In the genomic region with DNA sequence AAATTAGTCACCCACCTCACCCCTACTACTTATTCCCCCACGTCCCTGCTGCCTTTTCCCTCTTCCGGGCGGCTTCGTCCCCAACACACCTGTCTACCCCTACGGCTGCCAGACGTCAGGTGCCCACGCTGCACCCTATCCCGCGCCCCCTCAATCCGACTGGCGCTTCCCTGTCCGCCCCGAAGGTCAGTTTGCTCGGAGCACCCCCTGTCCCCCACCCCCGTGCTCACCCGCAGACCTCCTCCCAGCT, we compare ENCODE assay signal across 2 cellular contexts.
TF ChIP-seq lines count a peak whose summit lies in the region.

No MANE protein-coding gene starts in this region.

TF ChIP-seq in A549, 52 proteins besides CTCF, POLR2A, EP300 and RAD21:
- TF ChIP-seq HOXB13 (CRISPR knock-in tag; IDR thresholded peaks at IDR 0.05; ENCODE audit: low read depth), result no peak
- TF ChIP-seq ATOH8 (CRISPR knock-in tag; IDR thresholded peaks at IDR 0.05; ENCODE audit: low read depth), result no peak
- TF ChIP-seq RARB (CRISPR knock-in tag; IDR thresholded peaks at IDR 0.05), result no peak
- no peak for TF ChIP-seq PBX3 (IDR thresholded peaks at IDR 0.05)
- TF ChIP-seq RNF2 (IDR thresholded peaks at IDR 0.05; ENCODE audit: borderline replicate concordance, low read depth), result no peak
- no peak for TF ChIP-seq ZNF302 (CRISPR knock-in tag; IDR thresholded peaks at IDR 0.05)
- TF ChIP-seq, protein P1, sequence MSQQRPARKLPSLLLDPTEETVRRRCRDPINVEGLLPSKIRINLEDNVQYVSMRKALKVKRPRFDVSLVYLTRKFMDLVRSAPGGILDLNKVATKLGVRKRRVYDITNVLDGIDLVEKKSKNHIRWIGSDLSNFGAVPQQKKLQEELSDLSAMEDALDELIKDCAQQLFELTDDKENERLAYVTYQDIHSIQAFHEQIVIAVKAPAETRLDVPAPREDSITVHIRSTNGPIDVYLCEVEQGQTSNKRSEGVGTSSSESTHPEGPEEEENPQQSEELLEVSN (IDR thresholded peaks at IDR 0.05; ENCODE audit: borderline replicate concordance, low read depth), result no peak
- TF ChIP-seq REST (IDR thresholded peaks at IDR 0.05), result no peak
- no peak for TF ChIP-seq MAFK (IDR thresholded peaks at IDR 0.05; ENCODE audit: partially characterized antibody)
- TF ChIP-seq PHF8 (IDR thresholded peaks at IDR 0.05; ENCODE audit: borderline replicate concordance, low read depth), result no peak
TF ChIP-seq in A549: peak in this region for 0.

TF ChIP-seq in endothelial cell of umbilical vein, 7 proteins besides CTCF, POLR2A, EP300 and RAD21:
- no peak for TF ChIP-seq POLR2AphosphoS5 (IDR thresholded peaks at IDR 0.05; ENCODE audit: insufficient read depth, low read depth, low read length)
- no peak for TF ChIP-seq GATA2 (IDR thresholded peaks at IDR 0.05; ENCODE audit: insufficient read depth, insufficient read length, low read depth, low read length)
- TF ChIP-seq FOS (IDR thresholded peaks at IDR 0.05; ENCODE audit: borderline replicate concordance, insufficient read depth, low read length), result no peak
